ENCODE assay signal across 8 cellular contexts in genomic region chr9:125631391-125632085, GRCh38.
DNase-seq lines count a peak whose midpoint lies in the region; ATAC-seq and TF ChIP-seq lines count a peak whose summit lies in the region.

No MANE protein-coding gene starts in this region.

- peaks cover 10% of the 10 kb centered on the region for H3K36me3 Mint-ChIP-seq in activated T-cell treated with anti-CD3 and anti-CD28 coated beads, Interleukin-2, amount 50 U/mL, for 4 hours (ENCODE audit: insufficient read depth)
- peaks cover 9% of the 10 kb centered on the region for H3K36me3 Mint-ChIP-seq in nephron (ENCODE audit: low read depth)

- ATAC-seq in activated T-cell treated with anti-CD3 and anti-CD28 coated beads, Interleukin-2, amount 50 U/mL, for 4 hours, result peak; percentile 47 to 52
- ATAC-seq in GM21825 (IDR thresholded peaks at IDR 0.05; ENCODE audit: unreplicated experiment), result no peak

- no peak for DNase-seq in activated T-cell treated with anti-CD3 and anti-CD28 coated beads, Interleukin-2, amount 50 U/mL, for 4 hours
- DNase-seq in activated T-cell treated with anti-CD3 and anti-CD28 coated beads for 4 hours (no peak), SW480 (ENCODE audit: low spot score) (peak; percentile 43), epidermal melanocyte (ENCODE audit: insufficient read length, low spot score) (peak; percentile 42), mesenteric fat pad (ENCODE audit: low spot score) (no peak)
- DNase-seq in Jurkat, Clone E6-1 (ENCODE audit: low read depth, low spot score), result peak; percentile 44

- no peaks in the 10 kb centered on the region for H3K9me3 Mint-ChIP-seq in activated T-cell treated with anti-CD3 and anti-CD28 coated beads, Interleukin-2, amount 50 U/mL, for 4 hours
- peaks cover 2% of the 10 kb centered on the region for H3K9me3 Mint-ChIP-seq in nephron

- peak overlapping the region; percentile 41 for H3K4me3 Mint-ChIP-seq in activated T-cell treated with anti-CD3 and anti-CD28 coated beads, Interleukin-2, amount 50 U/mL, for 4 hours
- no peak overlapping the region for H3K4me3 Mint-ChIP-seq in nephron

- H3K4me3 ChIP-seq in Jurkat, Clone E6-1 (ENCODE audit: low read length), result no peak overlapping the region

- H3K4me1 Mint-ChIP-seq in activated T-cell treated with anti-CD3 and anti-CD28 coated beads, Interleukin-2, amount 50 U/mL, for 4 hours (ENCODE audit: low read depth), result peaks cover 80% of the 10 kb centered on the region
- peaks cover 32% of the 10 kb centered on the region for H3K4me1 Mint-ChIP-seq in nephron

- H3K27ac Mint-ChIP-seq in nephron, result peak overlapping the region in 2 of 3 experiments; percentile 51 to 56

- H3K27me3 Mint-ChIP-seq in activated T-cell treated with anti-CD3 and anti-CD28 coated beads, Interleukin-2, amount 50 U/mL, for 4 hours (ENCODE audit: low read depth), result no peaks in the 10 kb centered on the region
- no peaks in the 10 kb centered on the region for H3K27me3 Mint-ChIP-seq in nephron (ENCODE audit: low read depth)

- peak; percentile 39 to 51 (median 44) for TF ChIP-seq CTCF in nephron (IDR thresholded peaks at IDR 0.05; ENCODE audit: unreplicated experiment in 3 of 3)

Comparison
In these comparisons a context has a peak if more than half of its experiments do, and no peak if none do; other contexts are left out.
1. DNase-seq: peak in Jurkat, Clone E6-1 (single experiment), SW480 (single experiment) and epidermal melanocyte (single experiment); none in activated T-cell treated with anti-CD3 and anti-CD28 coated beads, Interleukin-2, amount 50 U/mL, for 4 hours (single experiment), activated T-cell treated with anti-CD3 and anti-CD28 coated beads for 4 hours (single experiment) and mesenteric fat pad (single experiment).